In the genomic region with DNA sequence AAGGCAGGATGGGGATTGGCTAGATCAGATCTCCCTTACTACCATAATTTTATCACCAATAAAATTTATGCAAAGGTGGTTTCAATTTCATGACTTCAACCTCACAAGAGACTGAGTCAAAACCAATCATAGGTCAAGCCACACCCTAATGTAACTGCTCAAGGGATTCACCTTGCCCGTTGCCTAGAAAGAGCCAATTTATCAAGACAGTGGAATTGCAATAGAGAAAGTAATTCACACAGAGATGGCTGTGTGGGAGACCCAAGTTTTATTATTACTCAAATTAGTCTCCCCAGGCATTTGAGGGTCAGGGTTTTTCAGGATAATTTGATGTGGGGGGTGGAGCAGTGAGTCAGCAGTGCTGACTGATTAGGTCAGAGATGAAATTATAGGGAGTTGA, we compare ENCODE assay signal across 28 cellular contexts.
"Had no signal": no experiment of that assay in that cellular context is flagged by ENCODE, and none has a peak within 500 bp of the region (broad histone marks: within the 10 kb centered on the region; RNA-seq: fewer than 3 reads in every experiment).

No MANE protein-coding gene starts in this region.

- H3K36me3 ChIP-seq: left ventricle myocardium inferior, pancreas, prostate gland, stomach, thyroid gland, transverse colon, upper lobe of left lung, vagina had no signal

- H3K27me3 ChIP-seq: pancreas, stomach, testis, thyroid gland, transverse colon, upper lobe of left lung, vagina had no signal

- FAIRE-seq: pancreas had no signal

- H3K4me3 ChIP-seq: left ventricle myocardium inferior, lung, mucosa of descending colon, pancreas, prostate gland, skin epidermis, stomach, testis, thyroid gland, transverse colon, upper lobe of left lung, vagina had no signal

- DNase-seq: islet precursor cell; left ventricle myocardium inferior; mesendoderm; midbrain; mucosa of descending colon; naive thymus-derived CD4-positive, alpha-beta T cell; nucleus accumbens; pancreas; posterior cingulate gyrus; retina; right cardiac atrium; stimulated activated CD4-positive, alpha-beta T cell treated with anti-CD3 and anti-CD28 coated beads, Interleukin-12 subunit alpha, Interleukin-12 subunit beta, amount 100 ng/mL, for 4 hours; stimulated activated CD4-positive, alpha-beta T cell treated with anti-CD3 and anti-CD28 coated beads, Interleukin-15, amount 100 ng/mL, for 24 hours; stimulated activated CD4-positive, alpha-beta T cell treated with anti-CD3 and anti-CD28 coated beads, Interleukin-2, amount 100 ng/mL, for 24 hours; stimulated activated CD4-positive, alpha-beta T cell treated with anti-CD3 and anti-CD28 coated beads, Interleukin-4, amount 100 ng/mL, for 1 hour; stimulated activated naive B cell treated with anti-CD40 and anti-IgM and Interleukin-4, amounts not matched to agents 10 μg/mL and 1 μg/mL and 100 μg/mL, for 72 hours; stimulated activated naive CD8-positive, alpha-beta T cell treated with anti-CD3 and anti-CD28 coated beads, Interleukin-15, Interleukin-2, amounts not matched to agents 100 U/mL and 50 U/mL, for 24 hours; stomach; testis; thyroid gland; transverse colon; upper lobe of left lung had no signal

- H3K4me1 ChIP-seq: pancreas, prostate gland, stomach, testis, thyroid gland, vagina had no signal

- ATAC-seq: mucosa of descending colon; naive thymus-derived CD4-positive, alpha-beta T cell; natural killer cell treated with Interleukin-12 subunit alpha and Interleukin-12 subunit beta and Interleukin-15 and Interleukin-18, amount 100 ng/mL, for 72 hours; pancreas; right cardiac atrium; sciatic nerve; stimulated activated naive B cell treated with anti-CD40 and anti-IgM and Interleukin-4, amounts not matched to agents 10 μg/mL and 1 μg/mL and 100 μg/mL, for 72 hours; stimulated activated naive CD8-positive, alpha-beta T cell treated with anti-CD3 and anti-CD28 coated beads, Interleukin-15, Interleukin-2, amounts not matched to agents 100 U/mL and 50 U/mL, for 24 hours had no signal

- H3K27ac ChIP-seq: left ventricle myocardium inferior, pancreas, prostate gland, skin epidermis, stomach, testis, thyroid gland, transverse colon, upper lobe of left lung, vagina had no signal

- H3K9me3 ChIP-seq: pancreas, prostate gland, testis, thyroid gland had no signal
